Comparison of ENCODE assay signal across 1 cellular context in the genomic region with DNA sequence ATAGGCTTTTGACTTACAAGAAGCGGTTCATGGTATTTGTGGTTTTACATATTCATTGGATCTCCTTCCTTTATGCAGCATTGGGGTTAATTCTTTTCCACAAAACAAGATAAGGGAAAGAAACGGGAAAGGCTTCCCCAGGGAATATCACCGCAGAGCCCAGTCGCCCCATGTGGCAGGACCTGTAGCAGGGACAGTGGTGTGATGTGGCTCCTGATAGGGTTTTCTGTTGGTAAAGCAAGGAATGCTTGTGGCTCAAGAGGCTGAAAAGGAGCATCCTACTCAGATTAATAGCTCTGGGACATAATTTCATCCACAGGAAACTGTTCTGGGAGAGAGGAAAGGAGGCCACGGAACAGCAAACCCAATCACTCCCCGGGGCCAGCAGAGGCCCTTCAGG.
TF ChIP-seq lines count a peak whose summit lies in the region.

No MANE protein-coding gene starts in this region.

TF ChIP-seq in GM23338, 12 proteins besides CTCF, POLR2A, EP300 and RAD21 (continued from another document):
- TF ChIP-seq, protein P1, sequence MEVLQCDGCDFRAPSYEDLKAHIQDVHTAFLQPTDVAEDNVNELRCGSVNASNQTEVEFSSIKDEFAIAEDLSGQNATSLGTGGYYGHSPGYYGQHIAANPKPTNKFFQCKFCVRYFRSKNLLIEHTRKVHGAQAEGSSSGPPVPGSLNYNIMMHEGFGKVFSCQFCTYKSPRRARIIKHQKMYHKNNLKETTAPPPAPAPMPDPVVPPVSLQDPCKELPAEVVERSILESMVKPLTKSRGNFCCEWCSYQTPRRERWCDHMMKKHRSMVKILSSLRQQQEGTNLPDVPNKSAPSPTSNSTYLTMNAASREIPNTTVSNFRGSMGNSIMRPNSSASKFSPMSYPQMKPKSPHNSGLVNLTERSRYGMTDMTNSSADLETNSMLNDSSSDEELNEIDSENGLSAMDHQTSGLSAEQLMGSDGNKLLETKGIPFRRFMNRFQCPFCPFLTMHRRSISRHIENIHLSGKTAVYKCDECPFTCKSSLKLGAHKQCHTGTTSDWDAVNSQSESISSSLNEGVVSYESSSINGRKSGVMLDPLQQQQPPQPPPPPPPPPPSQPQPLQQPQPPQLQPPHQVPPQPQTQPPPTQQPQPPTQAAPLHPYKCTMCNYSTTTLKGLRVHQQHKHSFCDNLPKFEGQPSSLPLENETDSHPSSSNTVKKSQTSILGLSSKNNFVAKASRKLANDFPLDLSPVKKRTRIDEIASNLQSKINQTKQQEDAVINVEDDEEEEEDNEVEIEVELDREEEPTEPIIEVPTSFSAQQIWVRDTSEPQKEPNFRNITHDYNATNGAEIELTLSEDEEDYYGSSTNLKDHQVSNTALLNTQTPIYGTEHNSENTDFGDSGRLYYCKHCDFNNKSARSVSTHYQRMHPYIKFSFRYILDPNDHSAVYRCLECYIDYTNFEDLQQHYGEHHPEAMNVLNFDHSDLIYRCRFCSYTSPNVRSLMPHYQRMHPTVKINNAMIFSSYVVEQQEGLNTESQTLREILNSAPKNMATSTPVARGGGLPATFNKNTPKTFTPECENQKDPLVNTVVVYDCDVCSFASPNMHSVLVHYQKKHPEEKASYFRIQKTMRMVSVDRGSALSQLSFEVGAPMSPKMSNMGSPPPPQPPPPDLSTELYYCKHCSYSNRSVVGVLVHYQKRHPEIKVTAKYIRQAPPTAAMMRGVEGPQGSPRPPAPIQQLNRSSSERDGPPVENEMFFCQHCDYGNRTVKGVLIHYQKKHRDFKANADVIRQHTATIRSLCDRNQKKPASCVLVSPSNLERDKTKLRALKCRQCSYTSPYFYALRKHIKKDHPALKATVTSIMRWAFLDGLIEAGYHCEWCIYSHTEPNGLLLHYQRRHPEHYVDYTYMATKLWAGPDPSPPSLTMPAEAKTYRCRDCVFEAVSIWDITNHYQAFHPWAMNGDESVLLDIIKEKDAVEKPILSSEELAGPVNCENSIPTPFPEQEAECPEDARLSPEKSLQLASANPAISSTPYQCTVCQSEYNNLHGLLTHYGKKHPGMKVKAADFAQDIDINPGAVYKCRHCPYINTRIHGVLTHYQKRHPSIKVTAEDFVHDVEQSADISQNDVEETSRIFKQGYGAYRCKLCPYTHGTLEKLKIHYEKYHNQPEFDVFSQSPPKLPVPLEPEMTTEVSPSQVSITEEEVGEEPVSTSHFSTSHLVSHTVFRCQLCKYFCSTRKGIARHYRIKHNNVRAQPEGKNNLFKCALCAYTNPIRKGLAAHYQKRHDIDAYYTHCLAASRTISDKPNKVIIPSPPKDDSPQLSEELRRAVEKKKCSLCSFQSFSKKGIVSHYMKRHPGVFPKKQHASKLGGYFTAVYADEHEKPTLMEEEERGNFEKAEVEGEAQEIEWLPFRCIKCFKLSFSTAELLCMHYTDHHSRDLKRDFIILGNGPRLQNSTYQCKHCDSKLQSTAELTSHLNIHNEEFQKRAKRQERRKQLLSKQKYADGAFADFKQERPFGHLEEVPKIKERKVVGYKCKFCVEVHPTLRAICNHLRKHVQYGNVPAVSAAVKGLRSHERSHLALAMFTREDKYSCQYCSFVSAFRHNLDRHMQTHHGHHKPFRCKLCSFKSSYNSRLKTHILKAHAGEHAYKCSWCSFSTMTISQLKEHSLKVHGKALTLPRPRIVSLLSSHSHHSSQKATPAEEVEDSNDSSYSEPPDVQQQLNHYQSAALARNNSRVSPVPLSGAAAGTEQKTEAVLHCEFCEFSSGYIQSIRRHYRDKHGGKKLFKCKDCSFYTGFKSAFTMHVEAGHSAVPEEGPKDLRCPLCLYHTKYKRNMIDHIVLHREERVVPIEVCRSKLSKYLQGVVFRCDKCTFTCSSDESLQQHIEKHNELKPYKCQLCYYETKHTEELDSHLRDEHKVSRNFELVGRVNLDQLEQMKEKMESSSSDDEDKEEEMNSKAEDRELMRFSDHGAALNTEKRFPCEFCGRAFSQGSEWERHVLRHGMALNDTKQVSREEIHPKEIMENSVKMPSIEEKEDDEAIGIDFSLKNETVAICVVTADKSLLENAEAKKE (CRISPR knock-in tag; IDR thresholded peaks at IDR 0.05), result no peak
- TF ChIP-seq JUNB (IDR thresholded peaks at IDR 0.05; ENCODE audit: unreplicated experiment) (no peak), ETS1 (IDR thresholded peaks at IDR 0.05) (no peak)
